ENCODE assay signal across 3 cellular contexts in genomic region chr18:58650830-58651229, GRCh38. TPM values are rescaled to one million over a fixed set of nuclear protein-coding genes. Genes with fewer than 3 reads are reported as not detected.
"Had no signal": no experiment of that assay in that cellular context is flagged by ENCODE, and none has a peak within 500 bp of the region (broad histone marks: within the 10 kb centered on the region; RNA-seq: fewer than 3 reads in every experiment).

No MANE protein-coding gene starts in this region.

RNA-seq across cellular contexts. Expression of gene ALPK2, which starts 21.9 kb away (rescaled TPM):
- total RNA-seq: pulmonary artery endothelial cell, thoracic aorta had no signal
- polyA plus RNA-seq: mammary epithelial cell had no signal
